In the genomic region with DNA sequence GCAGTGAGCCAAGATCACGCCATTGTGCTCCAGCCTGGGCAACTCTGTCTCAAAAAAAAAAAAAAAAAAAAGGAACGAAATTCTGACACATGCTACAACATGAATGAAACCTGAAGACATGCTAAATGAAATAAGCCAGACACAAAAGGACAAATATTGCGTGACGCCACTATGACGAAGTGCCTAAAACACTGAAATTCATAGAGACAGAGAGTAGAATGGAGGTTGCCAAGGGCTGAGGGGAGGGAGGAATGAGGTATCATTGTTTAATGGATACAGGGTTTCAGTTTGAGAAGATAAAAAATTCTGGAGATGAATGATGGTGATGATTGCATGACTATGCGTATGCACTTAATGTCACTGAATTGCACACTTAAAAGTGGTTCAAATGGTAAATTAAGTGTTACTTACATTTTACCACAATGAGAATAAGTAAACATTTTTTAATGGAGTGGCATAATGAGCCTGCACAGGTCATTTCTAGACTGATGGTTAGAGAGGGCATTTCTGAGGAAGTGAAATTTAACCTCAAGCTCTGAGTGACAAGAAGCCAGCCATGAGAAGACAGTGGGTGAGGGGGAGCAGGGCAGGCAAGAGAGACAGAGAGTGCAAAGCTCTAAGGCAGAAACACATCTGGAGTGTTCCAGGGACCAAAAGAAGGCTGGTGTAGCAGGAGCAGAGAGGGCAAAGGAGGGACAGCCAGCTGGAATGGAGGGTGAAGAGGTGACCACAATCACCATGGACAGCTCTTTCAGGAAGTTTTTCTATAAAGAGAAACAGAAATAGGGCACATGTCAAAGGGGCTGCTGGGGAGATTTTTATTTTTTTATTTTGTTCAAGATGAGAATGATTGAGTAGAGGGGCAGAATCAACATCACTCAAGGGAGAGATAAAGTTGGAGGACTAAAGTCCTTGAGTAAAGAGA, we compare ENCODE assay signal across 14 cellular contexts. TPM values are rescaled to one million over a fixed set of nuclear protein-coding genes. Genes with fewer than 3 reads are reported as not detected.
DNase-seq lines count a peak whose midpoint lies in the region; ATAC-seq, FAIRE-seq and TF ChIP-seq lines count a peak whose summit lies in the region.
"Had no signal": no experiment of that assay in that cellular context is flagged by ENCODE, and none has a peak within 500 bp of the region (broad histone marks: within the 10 kb centered on the region; RNA-seq: fewer than 3 reads in every experiment).

No MANE protein-coding gene starts in this region.

- H3K27me3 ChIP-seq in bronchial epithelial cell (ENCODE audit: control insufficient read depth, insufficient read depth, low read length), result no peaks in the 10 kb centered on the region
- H3K27me3 ChIP-seq in CD8-positive, alpha-beta memory T cell (ENCODE audit: insufficient read depth, low read length, poor library complexity, severe bottlenecking), result no peaks in the 10 kb centered on the region
- H3K27me3 ChIP-seq: vagina had no signal

- H3K4me3 Mint-ChIP-seq in CD8-positive, alpha-beta memory T cell, result no peak overlapping the region
- H3K4me3 Mint-ChIP-seq: activated CD4-positive, alpha-beta memory T cell treated with anti-CD3 and anti-CD28 coated beads, Interleukin-2, amount 10 ng/mL, durations not matched to agents 7 days and 5 days; IgD-negative memory B cell had no signal

- no peak overlapping the region for H3K4me3 ChIP-seq in bronchial epithelial cell (ENCODE audit: low read depth, low read length)
- H3K4me3 ChIP-seq in CD8-positive, alpha-beta memory T cell (ENCODE audit: low read length), result no peak overlapping the region
- H3K4me3 ChIP-seq: SK-N-MC, vagina had no signal

- no peak overlapping the region for H3K27ac ChIP-seq in CD8-positive, alpha-beta memory T cell (ENCODE audit: low read depth, low read length)
- H3K27ac ChIP-seq: SK-N-MC, vagina had no signal

- H3K27me3 Mint-ChIP-seq in CD8-positive, alpha-beta memory T cell, result peaks cover 5 to 42% of the 10 kb centered on the region in 2 donors

- H3K27ac Mint-ChIP-seq in CD8-positive, alpha-beta memory T cell, result no peak overlapping the region
- H3K27ac Mint-ChIP-seq: activated CD4-positive, alpha-beta memory T cell treated with anti-CD3 and anti-CD28 coated beads, Interleukin-2, amount 10 ng/mL, durations not matched to agents 7 days and 5 days; IgD-negative memory B cell had no signal

- POLR2A ChIA-PET in CD8-positive, alpha-beta memory T cell (lab: Charles Lee), result no interaction called here

- intact Hi-C loops in Right ventricle myocardium inferior (cut with DNase I), result no loop called here

- H3K36me3 Mint-ChIP-seq in CD8-positive, alpha-beta memory T cell, result no peaks in the 10 kb centered on the region
- H3K36me3 Mint-ChIP-seq: IgD-negative memory B cell had no signal

- no peaks in the 10 kb centered on the region for H3K36me3 ChIP-seq in bronchial epithelial cell (ENCODE audit: control insufficient read depth, insufficient read depth, low read length)
- H3K36me3 ChIP-seq in CD8-positive, alpha-beta memory T cell (ENCODE audit: insufficient read depth, low read length), result no peaks in the 10 kb centered on the region
- H3K36me3 ChIP-seq: vagina had no signal

- H3K4me1 ChIP-seq in CD8-positive, alpha-beta memory T cell (ENCODE audit: insufficient read depth, low read length), result no peaks in the 10 kb centered on the region
- H3K4me1 ChIP-seq: vagina had no signal

- no peaks in the 10 kb centered on the region for H3K9me3 ChIP-seq in CD8-positive, alpha-beta memory T cell (ENCODE audit: low read length)
- H3K9me3 ChIP-seq: vagina had no signal

- no peak for FAIRE-seq in bronchial epithelial cell (lab: Jason Lieb, UNC)
- FAIRE-seq: GM18507 had no signal

- DNase-seq in bronchial epithelial cell (ENCODE audit: low read depth), result peak; percentile 62
- DNase-seq in NCI-H2081 treated with DMSO at 0.1 percent for 48 hours (lab: John Stamatoyannopoulos, UW), result no peak
- DNase-seq in CD8-positive, alpha-beta memory T cell, result no peak
- DNase-seq in Right ventricle myocardium inferior (ENCODE audit: missing footprints), result no peak
- DNase-seq: activated CD4-positive, alpha-beta memory T cell treated with anti-CD3 and anti-CD28 coated beads, Interleukin-2, amount 10 ng/mL, durations not matched to agents 7 days and 5 days; NCI-H226; retina had no signal

- CTCF ChIA-PET in CD8-positive, alpha-beta memory T cell (lab: Charles Lee), result interaction anchor here (1.1 kb wide), 1 partner anchor 14 kb away, joined by 4 read pairs; no protein-coding TSS in a partner anchor

- H3K4me1 Mint-ChIP-seq in CD8-positive, alpha-beta memory T cell, result no peaks in the 10 kb centered on the region
- H3K4me1 Mint-ChIP-seq: IgD-negative memory B cell had no signal

- ATAC-seq in GM19023 (IDR thresholded peaks at IDR 0.05; ENCODE audit: unreplicated experiment) (peak; percentile 79), GM21723 (IDR thresholded peaks at IDR 0.05; ENCODE audit: unreplicated experiment) (peak; percentile 90), HG03159 (IDR thresholded peaks at IDR 0.05; ENCODE audit: unreplicated experiment) (peak; percentile 94), Right ventricle myocardium inferior (no peak)

- TF ChIP-seq CTCF in bronchial epithelial cell (IDR thresholded peaks at IDR 0.05; ENCODE audit: insufficient read depth, low read length, severe bottlenecking), result no peak

- H3K9me3 Mint-ChIP-seq in CD8-positive, alpha-beta memory T cell, result no peaks in the 10 kb centered on the region
- H3K9me3 Mint-ChIP-seq: activated CD4-positive, alpha-beta memory T cell treated with anti-CD3 and anti-CD28 coated beads, Interleukin-2, amount 10 ng/mL, durations not matched to agents 7 days and 5 days; IgD-negative memory B cell had no signal

RNA-seq across cellular contexts. Expression of a gene that starts 20.6 kb away (rescaled TPM):
- 26.9 and 41.7 TPM in 2 replicates for total RNA-seq in bronchial epithelial cell
- total RNA-seq in CD8-positive, alpha-beta memory T cell, result 1 to 10 TPM; 7.1 to 9.4 TPM
- polyA plus RNA-seq in CD8-positive, alpha-beta memory T cell, result 2.1 TPM
- total RNA-seq in Right ventricle myocardium inferior, result 117 TPM

RNA-seq across cellular contexts. Expression of a gene that starts 40.8 kb away (rescaled TPM):
- total RNA-seq in bronchial epithelial cell (12.2 and 14.0 TPM in 2 replicates), Right ventricle myocardium inferior (52.4 TPM)
- 1 to 10 TPM; 8.8 to 9.3 TPM for total RNA-seq in CD8-positive, alpha-beta memory T cell
- polyA plus RNA-seq in CD8-positive, alpha-beta memory T cell, result 0.14 TPM
- polyA plus RNA-seq: IgD-negative memory B cell had no signal
